In the genomic region with DNA sequence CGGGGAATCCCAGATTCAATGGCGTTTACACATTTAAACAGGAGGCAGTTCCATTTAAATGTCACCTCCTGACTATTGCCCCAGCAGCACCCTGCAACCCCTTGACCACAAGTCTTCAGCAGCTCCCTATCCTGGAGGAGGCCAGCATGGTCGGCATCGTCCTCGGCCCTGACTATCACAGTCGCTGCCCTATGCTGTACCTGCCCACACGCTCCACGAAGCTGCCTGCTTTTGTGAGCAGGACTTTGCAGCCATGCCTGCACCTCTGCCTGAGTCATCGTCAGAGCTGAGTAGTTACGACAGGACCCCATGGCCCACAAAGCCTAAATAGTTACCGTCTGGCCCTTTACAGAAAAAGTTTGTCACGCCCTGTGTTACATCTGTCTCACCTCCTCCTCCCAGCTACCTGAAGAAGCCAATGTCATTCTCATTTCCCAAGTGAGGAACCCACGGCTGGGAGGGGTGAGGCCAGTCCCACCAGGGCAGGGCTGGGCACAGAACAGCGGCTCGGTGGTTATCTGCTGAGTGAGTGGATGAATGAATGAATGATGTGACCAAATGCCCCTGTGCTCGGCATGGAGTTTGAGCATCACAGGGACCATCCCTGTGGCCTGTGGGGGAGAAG, we compare ENCODE assay signal across 19 cellular contexts. TPM values are rescaled to one million over a fixed set of nuclear protein-coding genes. Genes with fewer than 3 reads are reported as not detected.
DNase-seq lines count a peak whose midpoint lies in the region; ATAC-seq, FAIRE-seq and TF ChIP-seq lines count a peak whose summit lies in the region.
"Had no signal": no experiment of that assay in that cellular context is flagged by ENCODE, and none has a peak within 500 bp of the region (broad histone marks: within the 10 kb centered on the region; RNA-seq: fewer than 3 reads in every experiment).

No MANE protein-coding gene starts in this region.

- peak; percentile 55 for DNase-seq in Right ventricle myocardium inferior (ENCODE audit: missing footprints)
- DNase-seq in right atrium auricular region (ENCODE audit: low spot score), result no peak
- DNase-seq in kidney, result peak; percentile 67
- DNase-seq in neural progenitor cell (ENCODE audit: low spot score), result no peak
- no peak for DNase-seq in PC-3
- DNase-seq in foreskin keratinocyte, result no peak
- DNase-seq: AML-193, GDM1, Karpas-422, MV-4-11, NCI-H1105 treated with DMSO at 0.1 percent for 48 hours, NCI-H2081, NCI-H2171, NCI-H524 treated with DMSO at 0.1 percent for 48 hours, SHP77 had no signal

- CTCF ChIA-PET in PC-3 (lab: Charles Lee), result no interaction called here

- FAIRE-seq in kidney (lab: Jason Lieb, UNC), result no peak
- FAIRE-seq: GM18507, RCC 7860 had no signal

- TF ChIP-seq CTCF in right atrium auricular region (IDR thresholded peaks at IDR 0.05) (no peak), kidney (IDR thresholded peaks at IDR 0.05; ENCODE audit: borderline replicate concordance, extremely low read depth, insufficient read depth) (no peak), neural progenitor cell (IDR thresholded peaks at IDR 0.05) (no peak), PC-3 (conservative IDR thresholded peaks at IDR 0.05; ENCODE audit: low read depth, low read length) (no peak), foreskin keratinocyte (conservative IDR thresholded peaks at IDR 0.05) (no peak)

- H3K27ac ChIP-seq in right atrium auricular region (no peak overlapping the region), kidney (ENCODE audit: low read depth in 2 of 2, low read length in 2 of 2) (no peak overlapping the region), neural progenitor cell (no peak overlapping the region), PC-3 (ENCODE audit: low read length) (no peak overlapping the region), foreskin keratinocyte (no peak overlapping the region)
- H3K27ac ChIP-seq: C4-2B had no signal

- peak overlapping the region; percentile 59 for H3K4me3 Mint-ChIP-seq in neural progenitor cell

- H3K27me3 ChIP-seq in right atrium auricular region (no peaks in the 10 kb centered on the region), neural progenitor cell (no peaks in the 10 kb centered on the region), PC-3 (ENCODE audit: low read length) (no peaks in the 10 kb centered on the region), foreskin keratinocyte (peaks cover 50% of the 10 kb centered on the region)

- no peaks in the 10 kb centered on the region for H3K9me3 Mint-ChIP-seq in neural progenitor cell

- no peak overlapping the region for H3K4me3 ChIP-seq in right atrium auricular region
- H3K4me3 ChIP-seq in kidney (ENCODE audit: low read length in 2 of 2), result no peak overlapping the region
- no peak overlapping the region for H3K4me3 ChIP-seq in neural progenitor cell
- no peak overlapping the region for H3K4me3 ChIP-seq in PC-3 (ENCODE audit: low read length)

- no peak overlapping the region for H3K9ac ChIP-seq in kidney (ENCODE audit: low read length in 2 of 2)
- no peak overlapping the region for H3K9ac ChIP-seq in neural progenitor cell
- no peak overlapping the region for H3K9ac ChIP-seq in PC-3 (ENCODE audit: low read length)

- POLR2A ChIA-PET in PC-3 (lab: Charles Lee; ENCODE audit: unreplicated experiment), result no interaction called here

- H3K79me2 ChIP-seq in neural progenitor cell (ENCODE audit: low read depth), result no peaks in the 10 kb centered on the region
- no peaks in the 10 kb centered on the region for H3K79me2 ChIP-seq in PC-3 (ENCODE audit: low read length)

- H3K27ac Mint-ChIP-seq in neural progenitor cell, result peak overlapping the region; percentile 44

- H3K36me3 Mint-ChIP-seq in neural progenitor cell, result no peaks in the 10 kb centered on the region

- intact Hi-C loops in Right ventricle myocardium inferior (cut with DNase I), result no loop called here
- intact Hi-C loops in kidney (cut with DNase I), result no loop called here
- intact Hi-C loops in PC-3 (cut with micrococcal nuclease), result no loop called here

- no TSS peak for BruUV-seq in PC-3 (replicated peaks; lab: Mats Ljungman, UMichigan)

- ATAC-seq in Right ventricle myocardium inferior (no peak), GM21447 (IDR thresholded peaks at IDR 0.05; ENCODE audit: unreplicated experiment) (no peak), PC-3 (no peak), foreskin keratinocyte (no peak)

- no peaks in the 10 kb centered on the region for H3K36me3 ChIP-seq in right atrium auricular region
- H3K36me3 ChIP-seq in kidney (ENCODE audit: control insufficient read depth in 1 of 2, insufficient read depth in 2 of 2, low read length in 2 of 2), result no peaks in the 10 kb centered on the region
- H3K36me3 ChIP-seq in neural progenitor cell, result no peaks in the 10 kb centered on the region
- H3K36me3 ChIP-seq in PC-3 (ENCODE audit: low read depth, low read length), result no peaks in the 10 kb centered on the region

- H3K4me1 ChIP-seq in right atrium auricular region (no peaks in the 10 kb centered on the region), kidney (ENCODE audit: control insufficient read depth in 1 of 2, insufficient read depth in 1 of 2, low read depth in 1 of 2, low read length in 2 of 2) (no peaks in the 10 kb centered on the region), neural progenitor cell (no peaks in the 10 kb centered on the region), PC-3 (ENCODE audit: insufficient read depth, low read length) (no peaks in the 10 kb centered on the region), foreskin keratinocyte (no peaks in the 10 kb centered on the region)

- peaks cover 8% of the 10 kb centered on the region for H3K27me3 Mint-ChIP-seq in neural progenitor cell (ENCODE audit: insufficient read depth, low read depth)

- H3K9me3 ChIP-seq in right atrium auricular region (no peaks in the 10 kb centered on the region), kidney (ENCODE audit: control insufficient read depth in 1 of 2, low read length in 2 of 2) (no peaks in the 10 kb centered on the region), neural progenitor cell (ENCODE audit: low read depth) (no peaks in the 10 kb centered on the region), PC-3 (ENCODE audit: low read length) (no peaks in the 10 kb centered on the region)

- H3F3A ChIP-seq in neural progenitor cell (ENCODE audit: low read depth) (no peaks in the 10 kb centered on the region), PC-3 (ENCODE audit: low read length, unreplicated experiment) (no peaks in the 10 kb centered on the region)

- H3K9me2 ChIP-seq in PC-3 (replicated peaks; ENCODE audit: low read length), result no peaks in the 10 kb centered on the region

- H3K4me2 ChIP-seq in neural progenitor cell, result no peak overlapping the region
- no peak overlapping the region for H3K4me2 ChIP-seq in PC-3 (ENCODE audit: low read length)

- H3K4me1 Mint-ChIP-seq in neural progenitor cell, result peaks cover 10% of the 10 kb centered on the region

- peaks cover 7% of the 10 kb centered on the region for H4K20me1 ChIP-seq in neural progenitor cell (ENCODE audit: low read depth)
- no peaks in the 10 kb centered on the region for H4K20me1 ChIP-seq in PC-3 (ENCODE audit: low read length)

- H2AFZ ChIP-seq in neural progenitor cell (replicated peaks) (no peak overlapping the region), PC-3 (ENCODE audit: low read length) (no peak overlapping the region)

RNA-seq across cellular contexts. Expression of gene IQSEC1, which starts 47.8 kb away (rescaled TPM):
- total RNA-seq in Right ventricle myocardium inferior, result 81.2 TPM
- 10 to 100 TPM; 57.5 to 63.9 TPM for total RNA-seq in right atrium auricular region
- 45.7 TPM for total RNA-seq in kidney
- polyA plus RNA-seq in kidney (ENCODE audit: insufficient read depth, low read depth, low replicate concordance), result 15.1 TPM
- total RNA-seq in neural progenitor cell (ENCODE audit: low replicate concordance), result 8.9 and 19.7 TPM in 2 replicates
- total RNA-seq in PC-3 (2014; rRNA removed), result 37.9 and 56.2 TPM in 2 replicates
- total RNA-seq in foreskin keratinocyte, result 7.9 and 9.3 TPM in 2 replicates
- 2.9 TPM in 2 replicates for polyA plus RNA-seq in foreskin keratinocyte

Comparison
In these comparisons a context has a peak if more than half of its experiments do, and no peak if none do; other contexts are left out.
1. DNase-seq: peak in Right ventricle myocardium inferior (single experiment) and kidney (single experiment); none in right atrium auricular region (single experiment), neural progenitor cell (single experiment), PC-3 (single experiment) and foreskin keratinocyte (0 of 2).